Comparison of ENCODE assay signal across 12 cellular contexts in the genomic region with DNA sequence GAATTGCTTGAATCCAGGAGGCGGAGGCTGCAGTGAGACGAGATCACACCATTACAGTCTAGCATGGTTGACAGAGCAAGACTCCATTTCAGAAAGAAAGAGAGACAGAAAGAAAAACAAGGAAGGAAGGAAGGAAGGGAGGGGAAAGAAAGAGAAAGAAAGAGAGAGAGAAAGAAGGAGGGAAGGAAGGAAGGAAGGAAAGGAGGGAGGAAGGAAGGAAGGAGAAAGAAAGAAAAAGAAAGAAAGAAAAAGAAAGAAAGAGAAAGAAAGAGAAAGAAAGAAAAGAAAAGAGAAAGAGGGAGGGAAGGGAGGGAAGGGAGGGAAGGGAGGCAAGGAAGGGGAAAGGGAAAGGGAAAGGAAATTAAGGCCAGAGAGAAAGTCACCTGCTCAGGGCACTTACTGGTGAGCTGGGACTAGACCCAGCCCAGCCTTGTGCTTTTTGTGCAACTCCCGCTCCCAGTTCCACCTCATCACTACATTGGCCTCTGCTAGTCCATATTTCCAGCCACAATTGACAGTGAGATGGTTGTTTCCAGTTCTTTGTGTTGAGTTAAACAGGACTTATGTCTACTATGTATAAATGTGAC. TPM values are rescaled to one million over a fixed set of nuclear protein-coding genes. Genes with fewer than 3 reads are reported as not detected.
A peak's percentile ranks its signal among the peaks of the same experiment; 100 is the strongest.
DNase-seq lines count a peak whose midpoint lies in the region; ATAC-seq lines count a peak whose summit lies in the region.
"Had no signal": no experiment of that assay in that cellular context is flagged by ENCODE, and none has a peak within 500 bp of the region (broad histone marks: within the 10 kb centered on the region; RNA-seq: fewer than 3 reads in every experiment).

No MANE protein-coding gene starts in this region.

- no peak overlapping the region for H2BK12ac ChIP-seq in mesenchymal stem cell (ENCODE audit: low read length in 2 of 2)

- H3K4ac ChIP-seq in mesenchymal stem cell (ENCODE audit: low read depth in 1 of 2, low read length in 2 of 2) = no peak overlapping the region

- H3K4me3 ChIP-seq in mesenchymal stem cell (ENCODE audit: insufficient read depth in 1 of 2, low read depth in 1 of 2, low read length in 2 of 2) = no peak overlapping the region
- H3K4me3 ChIP-seq: MG63, SK-N-MC had no signal

- H4K91ac ChIP-seq in mesenchymal stem cell (ENCODE audit: low read length) = peak overlapping the region; percentile 66

- H3K4me1 ChIP-seq in mesenchymal stem cell (ENCODE audit: control insufficient read depth, insufficient read depth, low read depth, low read length) = peaks cover 9% of the 10 kb centered on the region

- H3K4me1 Mint-ChIP-seq in activated CD8-positive, alpha-beta T cell treated with anti-CD3 and anti-CD28 coated beads, Interleukin-2, amount 10 ng/mL, durations not matched to agents 7 days and 5 days (ENCODE audit: low read depth) = peaks cover 27% of the 10 kb centered on the region

- H3K27me3 ChIP-seq in mesenchymal stem cell (ENCODE audit: control insufficient read depth in 1 of 2, insufficient read depth in 1 of 2, low read length in 2 of 2) = no peaks in the 10 kb centered on the region
- H3K27me3 ChIP-seq: MG63 had no signal

- H2BK120ac ChIP-seq in mesenchymal stem cell (ENCODE audit: low read depth, low read length) = no peak overlapping the region

- no peak overlapping the region for H2BK15ac ChIP-seq in mesenchymal stem cell (ENCODE audit: low read depth, poor library complexity, severe bottlenecking)

- POLR2A ChIA-PET in activated CD8-positive, alpha-beta T cell treated with anti-CD3 and anti-CD28 coated beads, Interleukin-2, amount 10 ng/mL, durations not matched to agents 7 days and 5 days (lab: Charles Lee) = interaction anchor here (0.6 to 0.8 kb wide), 3 partner anchors 164 to 1406 kb away, joined by 3 to 4 read pairs (median 3); no protein-coding TSS in a partner anchor

- no peak overlapping the region for H3K4me3 Mint-ChIP-seq in activated CD8-positive, alpha-beta T cell treated with anti-CD3 and anti-CD28 coated beads, Interleukin-2, amount 10 ng/mL, durations not matched to agents 7 days and 5 days
- H3K4me3 Mint-ChIP-seq: memory B cell had no signal

- no peak overlapping the region for H3K14ac ChIP-seq in mesenchymal stem cell (ENCODE audit: low read length in 2 of 2)

- H3K79me1 ChIP-seq in mesenchymal stem cell (replicated peaks; ENCODE audit: low read length, poor library complexity, severe bottlenecking) = no peaks in the 10 kb centered on the region

- H2BK5ac ChIP-seq in mesenchymal stem cell (ENCODE audit: low read depth, low read length, poor library complexity, severe bottlenecking) = no peak overlapping the region

- no peak overlapping the region for H3K23ac ChIP-seq in mesenchymal stem cell (ENCODE audit: low read length in 2 of 2)

- peak overlapping the region; percentile 38 for H4K8ac ChIP-seq in mesenchymal stem cell (ENCODE audit: low read length)

- no peaks in the 10 kb centered on the region for H3K36me3 ChIP-seq in mesenchymal stem cell (ENCODE audit: control insufficient read depth in 1 of 2, insufficient read depth in 2 of 2, low read depth in 1 of 2, low read length in 2 of 2)
- H3K36me3 ChIP-seq: MG63 had no signal

- peak overlapping the region; percentile 55 for H3K27ac Mint-ChIP-seq in activated CD8-positive, alpha-beta T cell treated with anti-CD3 and anti-CD28 coated beads, Interleukin-2, amount 10 ng/mL, durations not matched to agents 7 days and 5 days
- H3K27ac Mint-ChIP-seq: memory B cell had no signal

- no peak overlapping the region for H3K18ac ChIP-seq in mesenchymal stem cell (ENCODE audit: low read depth in 1 of 2, low read length in 2 of 2)

- H3K9ac ChIP-seq in mesenchymal stem cell (ENCODE audit: low read length) = peak overlapping the region; percentile 32

- no peaks in the 10 kb centered on the region for H3K36me3 Mint-ChIP-seq in activated CD8-positive, alpha-beta T cell treated with anti-CD3 and anti-CD28 coated beads, Interleukin-2, amount 10 ng/mL, durations not matched to agents 7 days and 5 days (ENCODE audit: low read depth)
- H3K36me3 Mint-ChIP-seq: memory B cell had no signal

- intact Hi-C loops in left colon (cut with DNase I, micrococcal nuclease) = loop anchor here in 1 of 2 donors (5.0 to 10.0 kb wide), 2 partner anchors 88 to 155 kb away; a partner anchor contains a TSS

- CTCF ChIA-PET in activated CD8-positive, alpha-beta T cell treated with anti-CD3 and anti-CD28 coated beads, Interleukin-2, amount 10 ng/mL, durations not matched to agents 7 days and 5 days (lab: Charles Lee) = interaction anchor here (0.6 to 5.3 kb wide), 35 partner anchors 9 to 389 kb away, joined by 3 to 38 read pairs (median 4); no protein-coding TSS in a partner anchor

- H3K27me3 Mint-ChIP-seq in activated CD8-positive, alpha-beta T cell treated with anti-CD3 and anti-CD28 coated beads, Interleukin-2, amount 10 ng/mL, durations not matched to agents 7 days and 5 days (ENCODE audit: low read depth) = peaks cover 36% of the 10 kb centered on the region

- no peak overlapping the region for H3K4me2 ChIP-seq in mesenchymal stem cell (ENCODE audit: low read length, poor library complexity, severe bottlenecking)

- ATAC-seq in HG02610 (IDR thresholded peaks at IDR 0.05; ENCODE audit: unreplicated experiment) (peak; percentile 2), HG02623 (IDR thresholded peaks at IDR 0.05; ENCODE audit: unreplicated experiment) (no peak), left colon (no peak)
- no peak for ATAC-seq in activated CD8-positive, alpha-beta T cell treated with anti-CD3 and anti-CD28 coated beads, Interleukin-2, amount 10 ng/mL, durations not matched to agents 7 days and 5 days

- 97% methylated on average over 2 of the region's 3 CpGs for WGBS in mesenchymal stem cell

- no peak overlapping the region for H2AK5ac ChIP-seq in mesenchymal stem cell (ENCODE audit: low read length, severe bottlenecking)

- H3K9me3 Mint-ChIP-seq in activated CD8-positive, alpha-beta T cell treated with anti-CD3 and anti-CD28 coated beads, Interleukin-2, amount 10 ng/mL, durations not matched to agents 7 days and 5 days (ENCODE audit: insufficient read depth) = no peaks in the 10 kb centered on the region
- H3K9me3 Mint-ChIP-seq: memory B cell had no signal

- DNase-seq in COLO829 (ENCODE audit: low spot score) = peak; percentile 40
- DNase-seq in activated CD8-positive, alpha-beta T cell treated with anti-CD3 and anti-CD28 coated beads, Interleukin-2, amount 10 ng/mL, durations not matched to agents 7 days and 5 days = no peak
- no peak for DNase-seq in mesenchymal stem cell
- DNase-seq in NOMO-1 treated with dmso at 0.1 percent for 144 hours (lab: John Stamatoyannopoulos, UW; ENCODE audit: unreplicated experiment) = no peak
- no peak for DNase-seq in stimulated activated naive CD4-positive, alpha-beta T cell treated with Interleukin-2 at 50 U/mL for 16 hours (lab: John Stamatoyannopoulos, UW)
- no peak for DNase-seq in left colon
- DNase-seq: activated T-cell treated with anti-CD3 and anti-CD28 coated beads for 4 hours, MG63 had no signal

- no peak overlapping the region for H2AFZ ChIP-seq in mesenchymal stem cell (ENCODE audit: low read depth, low read length)

- no peak overlapping the region for H3K27ac ChIP-seq in mesenchymal stem cell (ENCODE audit: low read length, poor library complexity, severe bottlenecking)

- no peaks in the 10 kb centered on the region for H3K9me3 ChIP-seq in mesenchymal stem cell (ENCODE audit: control insufficient read depth, low read length)
- H3K9me3 ChIP-seq: MG63 had no signal

RNA-seq across cellular contexts. Expression of a gene that starts 35.7 kb away (rescaled TPM):
- total RNA-seq in activated CD8-positive, alpha-beta T cell treated with anti-CD3 and anti-CD28 coated beads, Interleukin-2, amount 10 ng/mL, durations not matched to agents 7 days and 5 days = not detected
- polyA plus RNA-seq in mesenchymal stem cell (2013, experiment 1 of 2) = not detected
- not detected for polyA plus RNA-seq in mesenchymal stem cell (2013, experiment 2 of 2)
- total RNA-seq in left colon = under 1 TPM in 1 of 2 donors, not detected in 1; 0.25 TPM

RNA-seq across cellular contexts. Expression of a gene that starts 51.3 kb away (rescaled TPM):
- total RNA-seq in activated CD8-positive, alpha-beta T cell treated with anti-CD3 and anti-CD28 coated beads, Interleukin-2, amount 10 ng/mL, durations not matched to agents 7 days and 5 days = 10 to 100 TPM; 26.9 to 28.0 TPM
- polyA plus RNA-seq in mesenchymal stem cell (2013, experiment 1 of 2) = 21.5 TPM
- 21.9 TPM for polyA plus RNA-seq in mesenchymal stem cell (2013, experiment 2 of 2)
- 10 to 100 TPM; 19.2 to 27.3 TPM for total RNA-seq in left colon
